ENCODE assay signal across 22 cellular contexts in the genomic region with DNA sequence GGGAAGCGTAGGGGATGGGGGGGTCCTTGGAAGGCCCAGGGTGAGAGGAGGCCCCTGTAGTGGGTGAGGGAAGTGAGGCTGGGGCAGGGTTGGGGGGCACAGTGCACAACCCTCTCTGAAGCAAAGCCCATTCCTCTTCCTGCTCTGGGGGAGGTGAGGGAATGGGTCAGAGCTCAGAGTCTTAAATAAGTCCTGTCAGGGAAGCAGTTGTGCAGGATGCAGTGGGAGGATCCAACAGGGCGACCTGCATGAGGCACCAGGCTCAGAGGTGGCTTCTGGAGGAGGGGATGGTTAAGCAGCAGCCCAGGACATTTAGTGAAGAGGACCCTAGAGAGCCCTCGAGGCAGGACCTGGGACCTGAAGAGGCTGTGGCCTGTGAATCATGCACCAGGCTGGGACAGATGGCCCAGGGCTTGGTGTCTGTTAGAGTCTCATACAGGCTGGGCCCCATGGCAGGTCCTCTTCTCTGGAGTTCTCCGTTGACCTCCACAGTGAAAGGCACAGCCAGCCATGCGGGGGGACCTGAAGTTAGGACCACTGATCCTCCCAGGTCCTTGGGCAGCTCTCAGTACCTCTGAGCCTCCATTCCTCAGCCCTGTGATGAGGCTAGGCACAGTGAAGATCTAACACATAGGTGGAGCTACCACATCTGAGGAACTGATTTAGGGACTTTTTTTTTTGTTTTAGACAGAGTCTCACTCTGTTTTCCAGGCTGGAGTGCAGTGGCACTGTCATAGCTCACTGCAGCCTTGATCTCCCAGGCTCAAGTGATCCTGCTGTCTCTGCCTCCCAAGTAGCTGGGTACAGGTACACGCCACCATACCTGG.
DNase-seq lines count a peak whose midpoint lies in the region; ATAC-seq and TF ChIP-seq lines count a peak whose summit lies in the region.
"Had no signal": no experiment of that assay in that cellular context is flagged by ENCODE, and none has a peak within 500 bp of the region (broad histone marks: within the 10 kb centered on the region; RNA-seq: fewer than 3 reads in every experiment).

No MANE protein-coding gene starts in this region.

- 91 to 94% (median 93%) methylated on average over 6 of the region's 6 CpGs for WGBS in heart left ventricle, 4 donors

- TF ChIP-seq CTCF in heart left ventricle (IDR thresholded peaks at IDR 0.05) (no peak), chondrocyte (IDR thresholded peaks at IDR 0.05) (no peak), vagina (IDR thresholded peaks at IDR 0.05) (no peak)

- TF ChIP-seq POLR2A in heart left ventricle (IDR thresholded peaks at IDR 0.05) (no peak), vagina (IDR thresholded peaks at IDR 0.05) (no peak)

- H3K4me1 ChIP-seq in heart left ventricle (peaks cover 4 to 18% (median 8%) of the 10 kb centered on the region in 12 donors), vagina (peaks cover 15% of the 10 kb centered on the region)
- H3K4me1 ChIP-seq in naive thymus-derived CD4-positive, alpha-beta T cell (ENCODE audit: control insufficient read depth in 2 of 2, insufficient read depth in 2 of 2, low read length in 2 of 2), result peaks cover 0 to 6% of the 10 kb centered on the region in 2 donors

- no peaks in the 10 kb centered on the region for H3K9me3 ChIP-seq in heart left ventricle
- H3K9me3 ChIP-seq in naive thymus-derived CD4-positive, alpha-beta T cell (ENCODE audit: control insufficient read depth in 2 of 3, low read length in 3 of 3), result no peaks in the 10 kb centered on the region
- no peaks in the 10 kb centered on the region for H3K9me3 ChIP-seq in vagina

- in situ Hi-C loops in G401 (cut with HindIII; ENCODE audit: low sequenced_read_pairs), result no loop called here

- DNase-seq in left cardiac atrium (peak; percentile 11), heart left ventricle (no peak), chondrocyte (ENCODE audit: low spot score) (peak; percentile 53), vagina (ENCODE audit: extremely low spot score in 2 of 2) (no peak), G401 (ENCODE audit: low spot score) (no peak)
- DNase-seq in naive thymus-derived CD4-positive, alpha-beta T cell, result peak in 1 of 9 donors; percentile 26
- DNase-seq: DMS53, GF-D8, KBM-7, MM.1S, NCI-H1048, NCI-H1417 treated with DMSO at 0.1 percent for 48 hours, NCI-H187, NCI-H69, PC-9, RPMI8226, SIG-M5 had no signal

- ATAC-seq in left cardiac atrium (no peak), heart left ventricle (no peak), GM18867 (IDR thresholded peaks at IDR 0.05; ENCODE audit: unreplicated experiment) (no peak), HG02981 (IDR thresholded peaks at IDR 0.05; ENCODE audit: unreplicated experiment) (no peak)
- peak; percentile 64 for ATAC-seq in naive thymus-derived CD4-positive, alpha-beta T cell
- ATAC-seq: HepG2 had no signal

- peaks cover 1% of the 10 kb centered on the region for H3K36me3 Mint-ChIP-seq in chondrocyte (ENCODE audit: low read depth)
- H3K36me3 Mint-ChIP-seq in naive thymus-derived CD4-positive, alpha-beta T cell, result peaks cover 0 to 5% (median 0%) of the 10 kb centered on the region in 5 donors

- intact Hi-C loops in left cardiac atrium (cut with DNase I) (no loop called here), heart left ventricle (cut with DNase I) (loop anchor here in 1 of 10 donors (10.0 kb wide), 1 partner anchor 239 kb away; no protein-coding TSS in a partner anchor), vagina (cut with DNase I) (no loop called here)
- intact Hi-C loops in naive thymus-derived CD4-positive, alpha-beta T cell (cut with micrococcal nuclease), result no loop called here

- no peaks in the 10 kb centered on the region for H3K27me3 ChIP-seq in heart left ventricle
- no peaks in the 10 kb centered on the region for H3K27me3 ChIP-seq in naive thymus-derived CD4-positive, alpha-beta T cell (ENCODE audit: control insufficient read depth in 2 of 2, insufficient read depth in 2 of 2, low read length in 2 of 2)
- H3K27me3 ChIP-seq in vagina, result no peaks in the 10 kb centered on the region

- H3K27ac ChIP-seq in heart left ventricle (no peak overlapping the region), vagina (peak overlapping the region; percentile 48)
- H3K27ac ChIP-seq in naive thymus-derived CD4-positive, alpha-beta T cell (ENCODE audit: low read depth, low read length), result no peak overlapping the region
- H3K27ac ChIP-seq: C4-2B, HL-60, PC-9 had no signal

- peaks cover 4% of the 10 kb centered on the region for H3K4me1 Mint-ChIP-seq in chondrocyte (ENCODE audit: low read depth)
- peaks cover 4 to 23% (median 13%) of the 10 kb centered on the region in 7 donors for H3K4me1 Mint-ChIP-seq in naive thymus-derived CD4-positive, alpha-beta T cell

- H3K27me3 Mint-ChIP-seq in chondrocyte (ENCODE audit: low read depth), result peaks cover 1% of the 10 kb centered on the region
- H3K27me3 Mint-ChIP-seq in naive thymus-derived CD4-positive, alpha-beta T cell, result peaks cover 0 to 29% (median 5%) of the 10 kb centered on the region in 5 donors

- POLR2A ChIA-PET in naive thymus-derived CD4-positive, alpha-beta T cell (lab: Charles Lee), result no interaction called here

- no peak overlapping the region for H3K4me3 ChIP-seq in heart left ventricle
- H3K4me3 ChIP-seq in naive thymus-derived CD4-positive, alpha-beta T cell (ENCODE audit: low read length), result no peak overlapping the region
- no peak overlapping the region for H3K4me3 ChIP-seq in vagina
- H3K4me3 ChIP-seq: PC-9 had no signal

- H3K9me3 Mint-ChIP-seq in chondrocyte (ENCODE audit: low read depth), result no peaks in the 10 kb centered on the region
- H3K9me3 Mint-ChIP-seq in naive thymus-derived CD4-positive, alpha-beta T cell, result no peaks in the 10 kb centered on the region

- no peak overlapping the region for H3K4me3 Mint-ChIP-seq in chondrocyte (ENCODE audit: unreplicated experiment)
- peak overlapping the region in 1 of 10 donors; percentile 52 for H3K4me3 Mint-ChIP-seq in naive thymus-derived CD4-positive, alpha-beta T cell

- CTCF ChIA-PET in naive thymus-derived CD4-positive, alpha-beta T cell (lab: Charles Lee), result interaction anchor here (0.6 to 8.2 kb wide), 2 partner anchors 195 to 263 kb away, joined by 4 to 96 read pairs; no protein-coding TSS in a partner anchor

- H3K36me3 ChIP-seq in heart left ventricle (no peaks in the 10 kb centered on the region), vagina (no peaks in the 10 kb centered on the region)
- H3K36me3 ChIP-seq in naive thymus-derived CD4-positive, alpha-beta T cell (ENCODE audit: control insufficient read depth in 2 of 3, insufficient read depth in 3 of 3, low read length in 3 of 3), result no peaks in the 10 kb centered on the region

- no peak overlapping the region for H3K27ac Mint-ChIP-seq in chondrocyte (ENCODE audit: unreplicated experiment)
- no peak overlapping the region for H3K27ac Mint-ChIP-seq in naive thymus-derived CD4-positive, alpha-beta T cell

Comparison
In these comparisons a context has a peak if more than half of its experiments do, and no peak if none do; other contexts are left out.
1. DNase-seq: peak in left cardiac atrium (single experiment) and chondrocyte (single experiment); none in heart left ventricle (0 of 5), vagina (0 of 2) and G401 (single experiment).